17 cellular contexts compared by ENCODE assay signal in genomic region chrX:44843753-44844152, GRCh38. TPM values are rescaled to one million over a fixed set of nuclear protein-coding genes. Genes with fewer than 3 reads are reported as not detected.
A peak's percentile ranks its signal among the peaks of the same experiment; 100 is the strongest.
DNase-seq lines count a peak whose midpoint lies in the region; ATAC-seq and TF ChIP-seq lines count a peak whose summit lies in the region.
"Had no signal": no experiment of that assay in that cellular context is flagged by ENCODE, and none has a peak within 500 bp of the region (broad histone marks: within the 10 kb centered on the region; RNA-seq: fewer than 3 reads in every experiment).

DUSP21 (plus strand) TSS chrX:44844021; CDS start chrX:44844133, 112 bp downstream.

- TF ChIP-seq CTCF in heart left ventricle (IDR thresholded peaks at IDR 0.05) = no peak
- TF ChIP-seq CTCF in RWPE2 (IDR thresholded peaks at IDR 0.05; ENCODE audit: poor library complexity, severe bottlenecking) = no peak
- no peak for TF ChIP-seq CTCF in hepatocyte (IDR thresholded peaks at IDR 0.05; ENCODE audit: poor library complexity)
- TF ChIP-seq CTCF in GM10248 (IDR thresholded peaks at IDR 0.05; ENCODE audit: control extremely low read depth, extremely low read depth, low read depth, missing control alignments) = no peak

- no peak within 1 kb of the TSS for H3K4me3 ChIP-seq in heart left ventricle
- H3K4me3 ChIP-seq in RWPE2 (ENCODE audit: severe bottlenecking) = no peak within 1 kb of the TSS
- no peak within 1 kb of the TSS for H3K4me3 ChIP-seq in hepatocyte
- H3K4me3 ChIP-seq: BLaER1 treated with 17β-estradiol and CSF1 and Interleukin-3, amounts not matched to agents 10 nM and 100 nM; GM23248 had no signal

- DNase-seq in Right ventricle myocardium superior (peak; percentile 37), heart left ventricle (no peak), RWPE2 (ENCODE audit: low spot score) (no peak), hepatocyte (ENCODE audit: low spot score) (no peak), SHP77 treated with DMSO at 0.1 percent for 48 hours (lab: John Stamatoyannopoulos, UW) (no peak), NCI-H82 (lab: John Stamatoyannopoulos, UW) (no peak), GM10248 (ENCODE audit: extremely low spot score) (no peak)
- DNase-seq: ACHN; CD4-positive, alpha-beta T cell; DND-41; GDM1 had no signal

- 78 to 83% (median 81%) methylated on average over 16 of the region's 16 CpGs for WGBS in heart left ventricle, 4 donors
- WGBS in hepatocyte (ENCODE audit: low lambda C conversion rate, missing lambda C conversion rate) = 93% methylated on average over 16 of the region's 16 CpGs

- no peaks in the 10 kb centered on the region for H3K4me1 ChIP-seq in heart left ventricle
- peaks cover 9% of the 10 kb centered on the region for H3K4me1 ChIP-seq in RWPE2 (ENCODE audit: insufficient read depth, poor library complexity, severe bottlenecking)
- no peaks in the 10 kb centered on the region for H3K4me1 ChIP-seq in hepatocyte (ENCODE audit: insufficient read depth)
- H3K4me1 ChIP-seq: BLaER1 treated with 17β-estradiol and CSF1 and Interleukin-3, amounts not matched to agents 10 nM and 100 nM had no signal

- POLR2A ChIA-PET in GM10248 (lab: Yijun Ruan, JAX) = no interaction called here

- H3K79me2 ChIP-seq in hepatocyte = no peaks in the 10 kb centered on the region

- H3K36me3 ChIP-seq in heart left ventricle = no peaks in the 10 kb centered on the region
- H3K36me3 ChIP-seq in RWPE2 (ENCODE audit: low read depth) = no peaks in the 10 kb centered on the region
- H3K36me3 ChIP-seq in hepatocyte (replicated peaks; ENCODE audit: insufficient read depth, low read depth) = no peaks in the 10 kb centered on the region
- H3K36me3 ChIP-seq: BLaER1 treated with 17β-estradiol and CSF1 and Interleukin-3, amounts not matched to agents 10 nM and 100 nM had no signal

- H3K9me3 ChIP-seq in heart left ventricle (no peaks in the 10 kb centered on the region), RWPE2 (ENCODE audit: severe bottlenecking) (no peaks in the 10 kb centered on the region), hepatocyte (ENCODE audit: low read depth) (no peaks in the 10 kb centered on the region)
- H3K9me3 ChIP-seq: BLaER1 treated with 17β-estradiol and CSF1 and Interleukin-3, amounts not matched to agents 10 nM and 100 nM had no signal

- no peak within 1 kb of the TSS for H3K4me2 ChIP-seq in hepatocyte
- H3K4me2 ChIP-seq: BLaER1 treated with 17β-estradiol and CSF1 and Interleukin-3, amounts not matched to agents 10 nM and 100 nM had no signal

- H4K20me1 ChIP-seq in hepatocyte (ENCODE audit: insufficient read depth, poor library complexity, severe bottlenecking) = no peaks in the 10 kb centered on the region
- H4K20me1 ChIP-seq: BLaER1 treated with 17β-estradiol and CSF1 and Interleukin-3, amounts not matched to agents 10 nM and 100 nM had no signal

- H3K27ac ChIP-seq in heart left ventricle (no peak within 1 kb of the TSS), RWPE2 (ENCODE audit: poor library complexity, severe bottlenecking) (peak within 1 kb of the TSS; percentile 44), hepatocyte (peak within 1 kb of the TSS; percentile 62)
- H3K27ac ChIP-seq: 22Rv1; BLaER1 treated with 17β-estradiol and CSF1 and Interleukin-3, amounts not matched to agents 10 nM and 100 nM; GM23248; HL-60 had no signal

- H2AFZ ChIP-seq in hepatocyte = no peak within 1 kb of the TSS
- H2AFZ ChIP-seq: GM23248 had no signal

- no peaks in the 10 kb centered on the region for H3K27me3 ChIP-seq in heart left ventricle
- H3K27me3 ChIP-seq in RWPE2 (ENCODE audit: insufficient read depth, poor library complexity, severe bottlenecking) = no peaks in the 10 kb centered on the region
- H3K27me3 ChIP-seq in hepatocyte = no peaks in the 10 kb centered on the region
- H3K27me3 ChIP-seq: BLaER1 treated with 17β-estradiol and CSF1 and Interleukin-3, amounts not matched to agents 10 nM and 100 nM had no signal

- ATAC-seq in Right ventricle myocardium superior (ENCODE audit: poor library complexity) (no peak), heart left ventricle (no peak), RWPE2 (ENCODE audit: low read depth) (no peak), GM19463 (IDR thresholded peaks at IDR 0.05; ENCODE audit: unreplicated experiment) (no peak)
- ATAC-seq: HCT116 had no signal

- intact Hi-C loops in Right ventricle myocardium superior (cut with DNase I) = no loop called here
- intact Hi-C loops in heart left ventricle (cut with DNase I) = no loop called here

- no peak for TF ChIP-seq POLR2A in heart left ventricle (IDR thresholded peaks at IDR 0.05)

- H3K9me2 ChIP-seq in hepatocyte (replicated peaks; ENCODE audit: insufficient read depth) = no peaks in the 10 kb centered on the region

- CTCF ChIA-PET in GM10248 (lab: Yijun Ruan, JAX) = no interaction called here

RNA-seq across cellular contexts. Expression of gene DUSP21, which starts in this region (rescaled TPM):
- total RNA-seq in Right ventricle myocardium superior (not detected), heart left ventricle (not detected), hepatocyte (not detected in 2 replicates)
- polyA plus RNA-seq in heart left ventricle (not detected), hepatocyte (not detected in 2 replicates)
- total RNA-seq: CD4-positive, alpha-beta T cell; GM23248 had no signal
- polyA plus RNA-seq: GM23248 had no signal

Comparison
In these comparisons a context has a peak if more than half of its experiments do, and no peak if none do; other contexts are left out.
1. Peak in DNase-seq in Right ventricle myocardium superior; RNA of the gene not detected or under 1 TPM.
2. H3K27ac ChIP-seq: peak in RWPE2 (single experiment) and hepatocyte (single experiment); none in heart left ventricle (0 of 12).